Comparison of ENCODE assay signal across 8 cellular contexts in genomic region chr18:35950628-35950982, GRCh38.
DNase-seq lines count a peak whose midpoint lies in the region; ATAC-seq and TF ChIP-seq lines count a peak whose summit lies in the region.

No MANE protein-coding gene starts in this region.

- TF ChIP-seq CTCF in heart right ventricle (IDR thresholded peaks at IDR 0.05) (peak in 2 of 9 donors; percentile 4 to 24), brain (conservative IDR thresholded peaks at IDR 0.05) (peak; percentile 2 to 17), uterus (IDR thresholded peaks at IDR 0.05) (no peak)

- no peak overlapping the region for H3K27ac ChIP-seq in heart right ventricle
- H3K27ac ChIP-seq in uterus: no peak overlapping the region

- no peak for TF ChIP-seq POLR2A in uterus (IDR thresholded peaks at IDR 0.05)

- H3K27ac Mint-ChIP-seq in brain: no peak overlapping the region
- peak overlapping the region in 1 of 6 donors; percentile 49 for H3K27ac Mint-ChIP-seq in naive B cell

- ATAC-seq in heart right ventricle (no peak), left cardiac atrium (no peak), naive B cell (ENCODE audit: low read depth in 2 of 2) (no peak), GM21717 (IDR thresholded peaks at IDR 0.05; ENCODE audit: unreplicated experiment) (no peak)

- H3K4me3 ChIP-seq in heart right ventricle (peak overlapping the region in 9 of 10 donors; percentile 43 to 68 (median 62)), uterus (peak overlapping the region; percentile 36 to 45)

- H3K4me1 Mint-ChIP-seq in brain (peaks cover 14% of the 10 kb centered on the region), naive B cell (peaks cover 4 to 11% (median 8%) of the 10 kb centered on the region in 3 donors)

- no peaks in the 10 kb centered on the region for H3K36me3 Mint-ChIP-seq in brain
- no peaks in the 10 kb centered on the region for H3K36me3 Mint-ChIP-seq in naive B cell

- H3K9me3 Mint-ChIP-seq in brain: peaks cover 0 to 6% (median 3%) of the 10 kb centered on the region in 5 experiments
- H3K9me3 Mint-ChIP-seq in naive B cell: peaks cover 0 to 4% (median 0%) of the 10 kb centered on the region in 7 donors

- H3K4me1 ChIP-seq in heart right ventricle: peaks cover 0 to 9% (median 3%) of the 10 kb centered on the region in 9 donors
- peaks cover 0 to 6% of the 10 kb centered on the region in 2 donors for H3K4me1 ChIP-seq in uterus

- intact Hi-C loops in heart right ventricle (cut with DNase I) (loop anchor here in 9 of 10 donors (1.0 to 10.0 kb wide), 6 partner anchors 192 to 566 kb away; no protein-coding TSS in a partner anchor), left cardiac atrium (cut with DNase I) (loop anchor here (1.0 to 10.0 kb wide), 3 partner anchors 194 to 566 kb away; no protein-coding TSS in a partner anchor), uterus (cut with DNase I; ENCODE audit: low total_unique reads) (no loop called here)

- H3K27me3 ChIP-seq in heart right ventricle (peaks cover 0 to 19% (median 0%) of the 10 kb centered on the region in 7 donors), uterus (no peaks in the 10 kb centered on the region)

- H3K27me3 Mint-ChIP-seq in brain (peaks cover 17% of the 10 kb centered on the region), naive B cell (peaks cover 19 to 50% (median 46%) of the 10 kb centered on the region in 3 donors)

- no peak for DNase-seq in heart right ventricle
- DNase-seq in left cardiac atrium: no peak
- DNase-seq in naive B cell: no peak
- DNase-seq in uterus: no peak
- DNase-seq in NCI-H1694 treated with DMSO at 0.1 percent for 48 hours (lab: John Stamatoyannopoulos, UW): no peak
- no peak for DNase-seq in mesenteric fat pad (ENCODE audit: low spot score)

- no peaks in the 10 kb centered on the region for H3K36me3 ChIP-seq in heart right ventricle
- H3K36me3 ChIP-seq in uterus: no peaks in the 10 kb centered on the region

- peak overlapping the region; percentile 79 to 95 (median 89) for H3K4me3 Mint-ChIP-seq in brain
- peak overlapping the region in 7 of 8 donors; percentile 65 to 92 (median 87) for H3K4me3 Mint-ChIP-seq in naive B cell

- H3K9me3 ChIP-seq in heart right ventricle: peaks cover 0 to 9% (median 0%) of the 10 kb centered on the region in 11 donors
- H3K9me3 ChIP-seq in uterus: no peaks in the 10 kb centered on the region

- 16 to 17% methylated on average over 6 of the region's 6 CpGs for WGBS in heart right ventricle, 2 donors

Comparison
In these comparisons a context has a peak if more than half of its experiments do, and no peak if none do; other contexts are left out.
1. CTCF ChIP-seq: peak in brain (2 of 2); none in uterus (0 of 4).